In genomic region chr15:72615533-72616233, GRCh38 we compare ENCODE assay signal across 1 cellular context.
A peak's percentile ranks its signal among the peaks of the same experiment; 100 is the strongest.
TF ChIP-seq lines count a peak whose summit lies in the region.

No MANE protein-coding gene starts in this region.

TF ChIP-seq in K562, 482 proteins besides CTCF, POLR2A, EP300 and RAD21:
- TF ChIP-seq KDM1A (IDR thresholded peaks at IDR 0.05), result peak in 1 of 2 experiments; percentile 40; a peak in 1 of 4 replicates
- TF ChIP-seq, protein P1, sequence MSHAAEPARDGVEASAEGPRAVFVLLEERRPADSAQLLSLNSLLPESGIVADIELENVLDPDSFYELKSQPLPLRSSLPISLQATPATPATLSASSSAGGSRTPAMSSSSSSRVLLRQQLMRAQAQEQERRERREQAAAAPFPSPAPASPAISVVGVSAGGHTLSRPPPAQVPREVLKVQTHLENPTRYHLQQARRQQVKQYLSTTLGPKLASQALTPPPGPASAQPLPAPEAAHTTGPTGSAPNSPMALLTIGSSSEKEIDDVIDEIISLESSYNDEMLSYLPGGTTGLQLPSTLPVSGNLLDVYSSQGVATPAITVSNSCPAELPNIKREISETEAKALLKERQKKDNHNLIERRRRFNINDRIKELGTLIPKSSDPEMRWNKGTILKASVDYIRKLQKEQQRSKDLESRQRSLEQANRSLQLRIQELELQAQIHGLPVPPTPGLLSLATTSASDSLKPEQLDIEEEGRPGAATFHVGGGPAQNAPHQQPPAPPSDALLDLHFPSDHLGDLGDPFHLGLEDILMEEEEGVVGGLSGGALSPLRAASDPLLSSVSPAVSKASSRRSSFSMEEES (CRISPR knock-in tag; IDR thresholded peaks at IDR 0.05), result 0 out of 2 replicates have a peak, but pooled peaks have one; percentile 28
TF ChIP-seq in K562: peak in this region for 2; not testable (repeated sequence) for 480.
